ENCODE assay signal across 1 cellular context in genomic region chr1:24910751-24911650, GRCh38.
TF ChIP-seq lines count a peak whose summit lies in the region.

No MANE protein-coding gene starts in this region.

TF ChIP-seq in HepG2, 621 proteins besides CTCF, POLR2A, EP300 and RAD21 (continued from another document and continues in another):
- TF ChIP-seq ZNF318 (CRISPR knock-in tag; IDR thresholded peaks at IDR 0.05) = no peak
- no peak for TF ChIP-seq ZNF550 (CRISPR knock-in tag; IDR thresholded peaks at IDR 0.05; ENCODE audit: borderline replicate concordance)
- TF ChIP-seq DR1 (CRISPR knock-in tag; IDR thresholded peaks at IDR 0.05) = peak; percentile 55; the same call in 1 of the 2 replicates
- no peak for TF ChIP-seq ZNF317 (CRISPR knock-in tag; IDR thresholded peaks at IDR 0.05)
- no peak for TF ChIP-seq REXO4 (CRISPR knock-in tag; IDR thresholded peaks at IDR 0.05; ENCODE audit: borderline replicate concordance)
- TF ChIP-seq HHEX (CRISPR knock-in tag; IDR thresholded peaks at IDR 0.05) = no peak
- TF ChIP-seq ZNF879 (CRISPR knock-in tag; IDR thresholded peaks at IDR 0.05) = no peak
- peak; percentile 11; the same call in 1 of the 2 replicates for TF ChIP-seq NR2F6 (IDR thresholded peaks at IDR 0.05)
- peak; percentile 25; the same call in 1 of the 2 replicates for TF ChIP-seq NR2F6 (CRISPR knock-in tag; IDR thresholded peaks at IDR 0.05)
- peak; percentile 53; the same call in 1 of the 2 replicates for TF ChIP-seq SPEN (CRISPR knock-in tag; IDR thresholded peaks at IDR 0.05; ENCODE audit: low read depth)
- TF ChIP-seq RARG (CRISPR knock-in tag; IDR thresholded peaks at IDR 0.05; ENCODE audit: low read depth) = no peak
- TF ChIP-seq TP53 (CRISPR knock-in tag; conservative IDR thresholded peaks at IDR 0.05) = no peak
- no peak for TF ChIP-seq ZNF781 (CRISPR knock-in tag; IDR thresholded peaks at IDR 0.05; ENCODE audit: borderline replicate concordance, not compliant biosample characterization)
- TF ChIP-seq ZNF737 (CRISPR knock-in tag; IDR thresholded peaks at IDR 0.05; ENCODE audit: borderline replicate concordance) = no peak
- no peak for TF ChIP-seq CBX1 (IDR thresholded peaks at IDR 0.05; ENCODE audit: low read depth)
- no peak for TF ChIP-seq SMAD9 (CRISPR knock-in tag; IDR thresholded peaks at IDR 0.05)
- TF ChIP-seq MEIS1 (CRISPR knock-in tag; IDR thresholded peaks at IDR 0.05; ENCODE audit: borderline replicate concordance) = no peak; the same call in 1 of the 2 replicates
- no peak for TF ChIP-seq LBX2 (CRISPR knock-in tag; IDR thresholded peaks at IDR 0.05; ENCODE audit: borderline replicate concordance)
- peak; percentile 86 for TF ChIP-seq ZMYM2 (CRISPR knock-in tag; IDR thresholded peaks at IDR 0.05)
- no peak for TF ChIP-seq TCF12 (IDR thresholded peaks at IDR 0.05)
- no peak; the same call in 1 of the 2 replicates for TF ChIP-seq TCF12 (CRISPR knock-in tag; IDR thresholded peaks at IDR 0.05)
- TF ChIP-seq PHB2 (IDR thresholded peaks at IDR 0.05; ENCODE audit: partially characterized antibody) = no peak
- TF ChIP-seq UBTF (CRISPR knock-in tag; IDR thresholded peaks at IDR 0.05) = peak; percentile 54
- TF ChIP-seq HNRNPUL1 (IDR thresholded peaks at IDR 0.05; ENCODE audit: low read depth, low read length) = no peak
- no peak for TF ChIP-seq TBL1XR1 (IDR thresholded peaks at IDR 0.05; ENCODE audit: borderline replicate concordance, low read length, partially characterized antibody)
- TF ChIP-seq ZNF619 (CRISPR knock-in tag; IDR thresholded peaks at IDR 0.05) = no peak
- no peak for TF ChIP-seq ZFP82 (CRISPR knock-in tag; IDR thresholded peaks at IDR 0.05; ENCODE audit: borderline replicate concordance)
- TF ChIP-seq ARNTL (CRISPR knock-in tag; IDR thresholded peaks at IDR 0.05) = peak; percentile 70; the same call in 1 of the 2 replicates
- peak; percentile 55 for TF ChIP-seq ZGPAT (CRISPR knock-in tag; IDR thresholded peaks at IDR 0.05)
- no peak for TF ChIP-seq ZNF256 (CRISPR knock-in tag; conservative IDR thresholded peaks at IDR 0.05)
- no peak for TF ChIP-seq MED8 (CRISPR knock-in tag; IDR thresholded peaks at IDR 0.05; ENCODE audit: insufficient replicate concordance)
- no peak for TF ChIP-seq PAX8 (CRISPR knock-in tag; IDR thresholded peaks at IDR 0.05; ENCODE audit: borderline replicate concordance)
- no peak for TF ChIP-seq ZNF660 (CRISPR knock-in tag; IDR thresholded peaks at IDR 0.05; ENCODE audit: borderline replicate concordance, low read depth)
- TF ChIP-seq SYNCRIP (IDR thresholded peaks at IDR 0.05; ENCODE audit: insufficient read depth, low read depth, low read length) = no peak
- no peak for TF ChIP-seq AFF4 (CRISPR knock-in tag; IDR thresholded peaks at IDR 0.05)
- TF ChIP-seq ZNF557 (CRISPR knock-in tag; IDR thresholded peaks at IDR 0.05) = 0 out of 2 replicates have a peak, but pooled peaks have one; percentile 27
- no peak for TF ChIP-seq ZNF460 (CRISPR knock-in tag; IDR thresholded peaks at IDR 0.05; ENCODE audit: borderline replicate concordance)
- TF ChIP-seq RARA (CRISPR knock-in tag; IDR thresholded peaks at IDR 0.05) = peak; percentile 75; the same call in 1 of the 2 replicates
- no peak for TF ChIP-seq GABPA (IDR thresholded peaks at IDR 0.05; ENCODE audit: low read depth, low read length)
- peak; percentile 64 for TF ChIP-seq GABPA (CRISPR knock-in tag; IDR thresholded peaks at IDR 0.05; ENCODE audit: low read depth)
- TF ChIP-seq ZNF709 (CRISPR knock-in tag; IDR thresholded peaks at IDR 0.05) = no peak
- no peak for TF ChIP-seq ZSCAN12 (CRISPR knock-in tag; IDR thresholded peaks at IDR 0.05)
- no peak for TF ChIP-seq ZNF225 (CRISPR knock-in tag; IDR thresholded peaks at IDR 0.05)
- TF ChIP-seq NFKBIZ (CRISPR knock-in tag; IDR thresholded peaks at IDR 0.05) = no peak
- TF ChIP-seq HOXA7 (CRISPR knock-in tag; IDR thresholded peaks at IDR 0.05) = no peak
- TF ChIP-seq ZKSCAN5 (CRISPR knock-in tag; IDR thresholded peaks at IDR 0.05) = no peak
- no peak; the same call in 1 of the 2 replicates for TF ChIP-seq HMG20A (CRISPR knock-in tag; IDR thresholded peaks at IDR 0.05; ENCODE audit: borderline replicate concordance)
- peak; percentile 7; the same call in 1 of the 2 replicates for TF ChIP-seq CBX5 (CRISPR knock-in tag; IDR thresholded peaks at IDR 0.05; ENCODE audit: borderline replicate concordance)
- no peak for TF ChIP-seq PAWR (CRISPR knock-in tag; IDR thresholded peaks at IDR 0.05; ENCODE audit: borderline replicate concordance)
- TF ChIP-seq ZNF180 (CRISPR knock-in tag; IDR thresholded peaks at IDR 0.05; ENCODE audit: borderline replicate concordance, low read depth) = no peak; the same call in 1 of the 2 replicates
- no peak for TF ChIP-seq ZNF138 (CRISPR knock-in tag; IDR thresholded peaks at IDR 0.05; ENCODE audit: low read depth)
- TF ChIP-seq BCL6 (CRISPR knock-in tag; IDR thresholded peaks at IDR 0.05) = no peak
- no peak for TF ChIP-seq ZNF451 (CRISPR knock-in tag; IDR thresholded peaks at IDR 0.05)
- no peak for TF ChIP-seq ZNF484 (CRISPR knock-in tag; IDR thresholded peaks at IDR 0.05; ENCODE audit: borderline replicate concordance, low read depth)
- no peak for TF ChIP-seq DDIT3 (CRISPR knock-in tag; IDR thresholded peaks at IDR 0.05)
- no peak for TF ChIP-seq ATF7 (IDR thresholded peaks at IDR 0.05)
- TF ChIP-seq ATF7 (CRISPR knock-in tag; IDR thresholded peaks at IDR 0.05) = 0 out of 2 replicates have a peak, but pooled peaks have one; percentile 17
- TF ChIP-seq ZNF850 (CRISPR knock-in tag; conservative IDR thresholded peaks at IDR 0.05) = no peak
